In genomic region chr4:76951333-76952033, GRCh38 we compare ENCODE assay signal across 10 cellular contexts. TPM values are rescaled to one million over a fixed set of nuclear protein-coding genes. Genes with fewer than 3 reads are reported as not detected.
A peak's percentile ranks its signal among the peaks of the same experiment; 100 is the strongest.
DNase-seq lines count a peak whose midpoint lies in the region; ATAC-seq, FAIRE-seq and TF ChIP-seq lines count a peak whose summit lies in the region.
"Had no signal": no experiment of that assay in that cellular context is flagged by ENCODE, and none has a peak within 500 bp of the region (broad histone marks: within the 10 kb centered on the region; RNA-seq: fewer than 3 reads in every experiment).

No MANE protein-coding gene starts in this region.

- intact Hi-C loops in cardiac septum (cut with DNase I) (loop anchor here (2.0 kb wide), 1 partner anchor 119 kb away; no protein-coding TSS in a partner anchor), K562 (cut with micrococcal nuclease) (no loop called here), upper lobe of right lung (cut with DNase I) (no loop called here)

- H3K9me3 ChIP-seq in cardiac muscle cell (ENCODE audit: low read depth) (no peaks in the 10 kb centered on the region), K562 (replicated peaks; ENCODE audit: control insufficient read depth, insufficient read depth, low read depth, low read length) (no peaks in the 10 kb centered on the region), lung (ENCODE audit: control insufficient read depth in 2 of 2, insufficient read depth in 1 of 2, low read length in 1 of 2) (no peaks in the 10 kb centered on the region), upper lobe of right lung (no peaks in the 10 kb centered on the region)

- 0 out of 4 replicates have a peak, but pooled peaks of 1 of the 2 experiments have one; percentile 3 for TF ChIP-seq RAD21 in K562 (CRISPR knock-in tag; conservative IDR thresholded peaks at IDR 0.05 in 1 of 2, IDR thresholded peaks at IDR 0.05 in 1 of 2)

- 0 out of 2 replicates have a peak overlapping the region, but pooled peaks have one; percentile 95 for H2AFZ ChIP-seq in K562 (ENCODE audit: low read depth, low read length)

- H3K27me3 ChIP-seq in cardiac muscle cell (no peaks in the 10 kb centered on the region), K562 (ENCODE audit: control insufficient read depth in 2 of 2, insufficient read depth in 2 of 2, low read length in 2 of 2) (no peaks in the 10 kb centered on the region), lung (ENCODE audit: control insufficient read depth, insufficient read depth) (no peaks in the 10 kb centered on the region), upper lobe of right lung (no peaks in the 10 kb centered on the region)

- peak in 1 of 2 donors; percentile 46 for DNase-seq in cardiac muscle cell (ENCODE audit: low read depth in 1 of 2, low spot score in 1 of 2)
- no peak for DNase-seq in cardiac septum (ENCODE audit: low spot score)
- no peak for DNase-seq in K562 (ENCODE audit: extremely low read depth in 1 of 4, low spot score in 3 of 4)
- no peak for DNase-seq in lung (ENCODE audit: low spot score)
- DNase-seq in upper lobe of right lung: no peak
- DNase-seq in stimulated activated CD4-positive, alpha-beta T cell treated with anti-CD3 and anti-CD28 coated beads, Interleukin-2, amount 100 ng/mL, for 24 hours: no peak
- DNase-seq in stimulated activated CD4-positive, alpha-beta T cell treated with anti-CD3 and anti-CD28 coated beads, Interleukin-4, amount 100 ng/mL, for 24 hours: no peak
- DNase-seq: NCI-H187 treated with DMSO at 0.1 percent for 48 hours had no signal

- no peak for TF ChIP-seq POLR2A in K562 (conservative IDR thresholded peaks at IDR 0.05)

- no peak for TF ChIP-seq CTCF in cardiac muscle cell (IDR thresholded peaks at IDR 0.05; ENCODE audit: low read depth, low read length)
- TF ChIP-seq CTCF in K562 (IDR thresholded peaks at IDR 0.05 in 2 of 3, conservative IDR thresholded peaks at IDR 0.05 in 1 of 3; ENCODE audit: insufficient read depth in 2 of 3, low read depth in 1 of 3, low read length in 3 of 3): no peak; a peak in 1 of 6 replicates
- TF ChIP-seq CTCF in lung (IDR thresholded peaks at IDR 0.05; ENCODE audit: control extremely low read depth, extremely low read depth): no peak
- TF ChIP-seq CTCF in upper lobe of right lung (IDR thresholded peaks at IDR 0.05): no peak

- no peak overlapping the region for H3K27ac ChIP-seq in cardiac muscle cell
- H3K27ac ChIP-seq in K562 (ENCODE audit: extremely low read depth, low read depth, low read length): no peak overlapping the region
- no peak overlapping the region for H3K27ac ChIP-seq in lung (ENCODE audit: low read depth in 1 of 2, low read length in 1 of 2)
- no peak overlapping the region for H3K27ac ChIP-seq in upper lobe of right lung

- peak overlapping the region; percentile 60 for H3K4me3 ChIP-seq in cardiac muscle cell
- H3K4me3 ChIP-seq in K562: peak overlapping the region; percentile 80
- H3K4me3 ChIP-seq in lung: peak overlapping the region; percentile 87
- H3K4me3 ChIP-seq in upper lobe of right lung: peak overlapping the region; percentile 84

- in situ Hi-C loops in K562 (cut with MboI): no loop called here

- CTCF ChIA-PET in K562 (lab: Yijun Ruan, JAX; ENCODE audit: low intra/inter-chr PET ratio): no interaction called here

- 19% methylated on average over 9 of the region's 9 CpGs for WGBS in K562 (ENCODE audit: insufficient coverage, low coverage, missing lambda C conversion rate)
- WGBS in lung, 2 donors: 62 to 63% methylated on average over 9 of the region's 9 CpGs

- H3K79me2 ChIP-seq in K562 (ENCODE audit: control insufficient read depth, insufficient read depth, low read length): peaks cover 91% of the 10 kb centered on the region

- H3K36me3 ChIP-seq in cardiac muscle cell: no peaks in the 10 kb centered on the region
- H3K36me3 ChIP-seq in K562 (ENCODE audit: control insufficient read depth, insufficient read depth, low read length): peaks cover 23% of the 10 kb centered on the region
- H3K36me3 ChIP-seq in lung (ENCODE audit: control insufficient read depth in 2 of 2, insufficient read depth in 2 of 2, low read length in 2 of 2): no peaks in the 10 kb centered on the region
- no peaks in the 10 kb centered on the region for H3K36me3 ChIP-seq in upper lobe of right lung

- no peak for FAIRE-seq in K562 (lab: Jason Lieb, UNC)

- peak overlapping the region; percentile 82 to 98; a peak in 2 of 4 replicates for H3K9ac ChIP-seq in K562 (ENCODE audit: insufficient read depth in 1 of 2, low read depth in 2 of 2, low read length in 2 of 2)

- BruUV-seq in K562 (replicated peaks; lab: Mats Ljungman, UMichigan): TSS peak; percentile 24

- TF ChIP-seq EP300 in K562 (IDR thresholded peaks at IDR 0.05; ENCODE audit: low read length): no peak

- POLR2A ChIA-PET in K562 (lab: Yijun Ruan, JAX): interaction anchor here (1.0 to 1.7 kb wide), 4 partner anchors 9 to 118 kb away, joined by 3 to 7 read pairs (median 4); no protein-coding TSS in a partner anchor

- H3K4me1 ChIP-seq in cardiac muscle cell (ENCODE audit: low read depth) (peaks cover 9% of the 10 kb centered on the region), K562 (replicated peaks in 1 of 2; ENCODE audit: control insufficient read depth in 2 of 2, insufficient read depth in 2 of 2, low read length in 2 of 2) (peaks cover 36 to 37% of the 10 kb centered on the region in 2 experiments), lung (ENCODE audit: control insufficient read depth in 2 of 2, insufficient read depth in 2 of 2, low read length in 2 of 2) (peaks cover 4 to 12% of the 10 kb centered on the region in 2 donors), upper lobe of right lung (peaks cover 16% of the 10 kb centered on the region)

- peak overlapping the region; percentile 93 for H3K4me2 ChIP-seq in K562 (ENCODE audit: insufficient read depth, low read length)

- no peaks in the 10 kb centered on the region for H3K9me1 ChIP-seq in K562 (ENCODE audit: control insufficient read depth, insufficient read depth, low read length)

- H4K20me1 ChIP-seq in K562 (replicated peaks; ENCODE audit: control insufficient read depth, insufficient read depth, low read length): peaks cover 18% of the 10 kb centered on the region

- ATAC-seq in K562 (no peak), lung (ENCODE audit: insufficient read depth, low FRiP score) (no peak), upper lobe of right lung (no peak), HG03442 (IDR thresholded peaks at IDR 0.05; ENCODE audit: unreplicated experiment) (no peak)

TF ChIP-seq in K562, 482 proteins besides CTCF, POLR2A, EP300 and RAD21 (continues in another document):
- TF ChIP-seq COPS2 (conservative IDR thresholded peaks at IDR 0.05): no peak
- TF ChIP-seq CREB1 (IDR thresholded peaks at IDR 0.05): no peak
- no peak for TF ChIP-seq CREB1 (CRISPR knock-in tag; IDR thresholded peaks at IDR 0.05)

RNA-seq across cellular contexts. Expression of gene SEPTIN11, which starts 1.9 kb away (rescaled TPM):
- 34.5 and 84.6 TPM in 2 replicates for total RNA-seq in cardiac muscle cell
- polyA plus RNA-seq in cardiac muscle cell: 41.3 and 56.6 TPM in 2 replicates
- total RNA-seq in cardiac septum: 41.5 TPM
- total RNA-seq in K562 (2011; cell fraction: chromatin; rRNA removed; ENCODE audit: low replicate concordance): 42.7 and 99.7 TPM in 2 replicates
- 22.2 and 30.0 TPM in 2 replicates for total RNA-seq in K562 (2011; cell fraction: nucleolus; rRNA removed)
- 60.0 and 109 TPM in 2 replicates for total RNA-seq in K562 (2011; cell fraction: nucleoplasm; rRNA removed)
- total RNA-seq in K562 (2014; rRNA removed): 54.2 and 117 TPM in 2 replicates
- total RNA-seq in K562 (2014; rRNA removed; fragmentation: Illumina TruSeq; extraction: Trizol): 84.3 and 96.8 TPM in 2 replicates
- 133 and 142 TPM in 2 replicates for total RNA-seq in K562 (2015; rRNA removed; fragmentation: Illumina TruSeq; extraction: Trizol)
- total RNA-seq in K562 (2021): 85.0 and 85.4 TPM in 2 replicates
- polyA plus RNA-seq in K562 (2011; rRNA removed): 69.0 and 101 TPM in 2 replicates
- polyA plus RNA-seq in K562 (2011; cell fraction: cytosol; rRNA removed): 19.8 and 34.9 TPM in 2 replicates
- polyA plus RNA-seq in K562 (2011; cell fraction: nucleus; rRNA removed): 21.2 and 22.8 TPM in 2 replicates
- polyA plus RNA-seq in K562 (2012): 43.6 and 50.3 TPM in 2 replicates
- 77.3 and 87.1 TPM in 2 replicates for polyA plus RNA-seq in K562 (2014; fragmentation: Illumina TruSeq; extraction: Trizol)
- 10 to 100 TPM; 25.7 to 26.7 TPM for polyA plus RNA-seq in K562 (2014; fragmentation: Nextera tagmentation; extraction: Ambion mirVana)
- polyA plus RNA-seq in K562 (2014; rRNA removed): 49.0 and 56.4 TPM in 2 replicates
- 165 and 173 TPM in 2 replicates for polyA minus RNA-seq in K562 (2011; rRNA and poly(A)+ RNA removed)
- 53.9 and 64.8 TPM in 2 replicates for polyA minus RNA-seq in K562 (2011; cell fraction: cytosol; rRNA and poly(A)+ RNA removed)
- 34.9 and 48.3 TPM in 2 replicates for polyA minus RNA-seq in K562 (2011; cell fraction: nucleus; rRNA and poly(A)+ RNA removed)
- 100 to 1,000 TPM; 104 to 126 TPM for total RNA-seq in lung
- polyA plus RNA-seq in lung: 10 to 100 TPM; 20.4 to 24.5 TPM
- 112 TPM for total RNA-seq in upper lobe of right lung

RNA-seq across cellular contexts. Expression of gene SOWAHB, which starts 53.5 kb away (rescaled TPM):
- total RNA-seq in cardiac muscle cell (0.27 and 0.28 TPM in 2 replicates), cardiac septum (0.08 TPM), K562 (2014; rRNA removed) (not detected in 2 replicates), K562 (2014; rRNA removed; fragmentation: Illumina TruSeq; extraction: Trizol) (not detected in 2 replicates), K562 (2015; rRNA removed; fragmentation: Illumina TruSeq; extraction: Trizol) (not detected in 2 replicates), K562 (2021) (not detected in 2 replicates), lung (1 to 10 TPM; 2.0 to 4.2 TPM), upper lobe of right lung (2.5 TPM)
- polyA plus RNA-seq in cardiac muscle cell (0.34 TPM in 1 of 2 replicates, not detected in the other), K562 (2011; rRNA removed) (not detected in 2 replicates), K562 (2014; fragmentation: Illumina TruSeq; extraction: Trizol) (not detected in 2 replicates), K562 (2014; fragmentation: Nextera tagmentation; extraction: Ambion mirVana) (not detected), K562 (2014; rRNA removed) (not detected in 2 replicates), lung (1 to 10 TPM in 1 of 2 donors, under 1 TPM in 1; 0.28 to 1.9 TPM)
- total RNA-seq in K562 (2011; cell fraction: chromatin; rRNA removed; ENCODE audit: low replicate concordance): not detected in 2 replicates
- not detected in 2 replicates for total RNA-seq in K562 (2011; cell fraction: nucleolus; rRNA removed)
- not detected in 2 replicates for total RNA-seq in K562 (2011; cell fraction: nucleoplasm; rRNA removed)
- polyA plus RNA-seq in K562 (2011; cell fraction: cytosol; rRNA removed): not detected in 2 replicates
- polyA plus RNA-seq in K562 (2011; cell fraction: nucleus; rRNA removed): not detected in 2 replicates
- not detected in 2 replicates for polyA plus RNA-seq in K562 (2012)
- polyA minus RNA-seq in K562 (2011; rRNA and poly(A)+ RNA removed): not detected in 2 replicates
- not detected in 2 replicates for polyA minus RNA-seq in K562 (2011; cell fraction: cytosol; rRNA and poly(A)+ RNA removed)
- polyA minus RNA-seq in K562 (2011; cell fraction: nucleus; rRNA and poly(A)+ RNA removed): not detected in 2 replicates
- total RNA-seq: glomerular endothelial cell had no signal
